Comparison of ENCODE assay signal across 8 cellular contexts in genomic region chr22:41621911-41622179, GRCh38. TPM values are rescaled to one million over a fixed set of nuclear protein-coding genes. Genes with fewer than 3 reads are reported as not detected.
A peak's percentile ranks its signal among the peaks of the same experiment; 100 is the strongest.
DNase-seq lines count a peak whose midpoint lies in the region; ATAC-seq, FAIRE-seq and TF ChIP-seq lines count a peak whose summit lies in the region.

No MANE protein-coding gene starts in this region.

- TF ChIP-seq CTCF in astrocyte (IDR thresholded peaks at IDR 0.05; ENCODE audit: insufficient read depth, low read depth, low read length) (no peak), liver (IDR thresholded peaks at IDR 0.05; ENCODE audit: low read depth, low read length, missing input control) (no peak)

- H3K4me1 ChIP-seq in astrocyte (ENCODE audit: insufficient read depth, low read length) = peaks cover 15% of the 10 kb centered on the region
- H3K4me1 ChIP-seq in liver (ENCODE audit: control insufficient read depth in 4 of 4, insufficient read depth in 4 of 4, low read length in 3 of 4) = peaks cover 2 to 29% (median 15%) of the 10 kb centered on the region in 4 donors
- peaks cover 12% of the 10 kb centered on the region for H3K4me1 ChIP-seq in thymus (ENCODE audit: control insufficient read depth, insufficient read depth, low read length)

- no peaks in the 10 kb centered on the region for H3K27me3 Mint-ChIP-seq in activated CD8-positive, alpha-beta memory T cell treated with anti-CD3 and anti-CD28 coated beads, Interleukin-2, amount 10 ng/mL, durations not matched to agents 7 days and 5 days
- H3K27me3 Mint-ChIP-seq in astrocyte (ENCODE audit: low read depth, unreplicated experiment) = no peaks in the 10 kb centered on the region

- no peak for TF ChIP-seq RAD21 in liver (IDR thresholded peaks at IDR 0.05)

- DNase-seq in activated CD8-positive, alpha-beta memory T cell treated with anti-CD3 and anti-CD28 coated beads, Interleukin-2, amount 10 ng/mL, durations not matched to agents 7 days and 5 days = no peak
- DNase-seq in activated CD8-positive, alpha-beta memory T cell treated with anti-CD3 and anti-CD28 coated beads, Interleukin-2, amount 50 U/mL, for 4 hours = no peak
- DNase-seq in astrocyte (ENCODE audit: low read depth) (no peak), RPMI8226 (no peak)

- H3K36me3 Mint-ChIP-seq in activated CD8-positive, alpha-beta memory T cell treated with anti-CD3 and anti-CD28 coated beads, Interleukin-2, amount 10 ng/mL, durations not matched to agents 7 days and 5 days = peaks cover 27% of the 10 kb centered on the region
- H3K36me3 Mint-ChIP-seq in astrocyte (ENCODE audit: low read depth, unreplicated experiment) = peaks cover 4% of the 10 kb centered on the region

- H2AFZ ChIP-seq in astrocyte (ENCODE audit: low read depth, low read length) = peak overlapping the region; percentile 96

- H3K36me3 ChIP-seq in astrocyte (ENCODE audit: insufficient read depth, low read length) = peaks cover 9% of the 10 kb centered on the region
- peaks cover 0 to 16% (median 5%) of the 10 kb centered on the region in 4 donors for H3K36me3 ChIP-seq in liver (ENCODE audit: control insufficient read depth in 4 of 4, insufficient read depth in 3 of 4, low read depth in 1 of 4, low read length in 3 of 4)
- H3K36me3 ChIP-seq in thymus (ENCODE audit: control insufficient read depth, insufficient read depth) = peaks cover 28% of the 10 kb centered on the region

- H3K4me1 Mint-ChIP-seq in activated CD8-positive, alpha-beta memory T cell treated with anti-CD3 and anti-CD28 coated beads, Interleukin-2, amount 10 ng/mL, durations not matched to agents 7 days and 5 days = peaks cover 42% of the 10 kb centered on the region
- H3K4me1 Mint-ChIP-seq in astrocyte (ENCODE audit: low read depth, unreplicated experiment) = peaks cover 5% of the 10 kb centered on the region

- 4% methylated on average over 8 of the region's 8 CpGs for WGBS in liver
- WGBS in thymus = 8% methylated on average over 8 of the region's 8 CpGs

- FAIRE-seq in astrocyte (lab: Jason Lieb, UNC) = no peak

- H3K4me3 ChIP-seq in astrocyte (ENCODE audit: insufficient read depth, low read depth, low read length) = peak overlapping the region; percentile 96
- peak overlapping the region; percentile 72 to 97 (median 79) for H3K4me3 ChIP-seq in liver (ENCODE audit: low read depth in 1 of 3, low read length in 3 of 3)
- H3K4me3 ChIP-seq in thymus (ENCODE audit: low read length) = peak overlapping the region; percentile 78

- peak overlapping the region; percentile 91 for H3K4me2 ChIP-seq in astrocyte (ENCODE audit: low read length)

- CTCF ChIA-PET in activated CD8-positive, alpha-beta memory T cell treated with anti-CD3 and anti-CD28 coated beads, Interleukin-2, amount 10 ng/mL, durations not matched to agents 7 days and 5 days (lab: Charles Lee) = interaction anchor here (1.2 to 3.7 kb wide), 3 partner anchors 32 to 75 kb away, joined by 3 to 24 read pairs (median 4); no protein-coding TSS in a partner anchor

- H3K9me3 Mint-ChIP-seq in activated CD8-positive, alpha-beta memory T cell treated with anti-CD3 and anti-CD28 coated beads, Interleukin-2, amount 10 ng/mL, durations not matched to agents 7 days and 5 days (ENCODE audit: low read depth) = no peaks in the 10 kb centered on the region
- no peaks in the 10 kb centered on the region for H3K9me3 Mint-ChIP-seq in astrocyte (ENCODE audit: unreplicated experiment)

- no peak for ATAC-seq in activated CD8-positive, alpha-beta memory T cell treated with anti-CD3 and anti-CD28 coated beads, Interleukin-2, amount 10 ng/mL, durations not matched to agents 7 days and 5 days
- ATAC-seq in GM21447 (IDR thresholded peaks at IDR 0.05; ENCODE audit: unreplicated experiment) (no peak), HG03159 (IDR thresholded peaks at IDR 0.05; ENCODE audit: unreplicated experiment) (no peak)

- peaks cover 77% of the 10 kb centered on the region for H3K79me2 ChIP-seq in astrocyte (ENCODE audit: insufficient read depth, low read length)

- peak overlapping the region; percentile 98 for H3K9ac ChIP-seq in astrocyte (ENCODE audit: low read length)
- peak overlapping the region; percentile 78 to 79 for H3K9ac ChIP-seq in liver (ENCODE audit: low read depth in 1 of 2, low read length in 2 of 2)

- H3K27ac ChIP-seq in astrocyte (ENCODE audit: low read depth, low read length) = peak overlapping the region; percentile 98
- peak overlapping the region; percentile 96 to 100 for H3K27ac ChIP-seq in liver (ENCODE audit: low read depth in 1 of 2, low read length in 2 of 2)
- no peak overlapping the region for H3K27ac ChIP-seq in thymus (ENCODE audit: low read depth)

- H3K4me3 Mint-ChIP-seq in activated CD8-positive, alpha-beta memory T cell treated with anti-CD3 and anti-CD28 coated beads, Interleukin-2, amount 10 ng/mL, durations not matched to agents 7 days and 5 days = peak overlapping the region; percentile 96
- peak overlapping the region; percentile 99 for H3K4me3 Mint-ChIP-seq in astrocyte (ENCODE audit: unreplicated experiment)

- H4K20me1 ChIP-seq in astrocyte (ENCODE audit: insufficient read depth, low read length) = peaks cover 29% of the 10 kb centered on the region

- peak overlapping the region; percentile 97 for H3K27ac Mint-ChIP-seq in activated CD8-positive, alpha-beta memory T cell treated with anti-CD3 and anti-CD28 coated beads, Interleukin-2, amount 10 ng/mL, durations not matched to agents 7 days and 5 days
- H3K27ac Mint-ChIP-seq in astrocyte (ENCODE audit: unreplicated experiment) = peak overlapping the region; percentile 96

- H3K27me3 ChIP-seq in astrocyte (ENCODE audit: insufficient read depth, low read length) = no peaks in the 10 kb centered on the region
- H3K27me3 ChIP-seq in liver (ENCODE audit: control insufficient read depth in 4 of 4, insufficient read depth in 4 of 4, low read length in 3 of 4) = no peaks in the 10 kb centered on the region
- no peaks in the 10 kb centered on the region for H3K27me3 ChIP-seq in thymus (ENCODE audit: control insufficient read depth, insufficient read depth)

- H3K9me3 ChIP-seq in astrocyte (ENCODE audit: insufficient read depth, low read depth, low read length) (no peaks in the 10 kb centered on the region), liver (ENCODE audit: control insufficient read depth in 4 of 4, low read length in 3 of 4) (no peaks in the 10 kb centered on the region), thymus (ENCODE audit: control insufficient read depth) (no peaks in the 10 kb centered on the region)

TF ChIP-seq in liver, 16 proteins besides CTCF, POLR2A, EP300 and RAD21:
- TF ChIP-seq FOXA1 (IDR thresholded peaks at IDR 0.05) = no peak

RNA-seq across cellular contexts. Expression of gene XRCC6, which starts 0.8 kb away (rescaled TPM):
- 100 to 1,000 TPM; 274 to 359 TPM for total RNA-seq in activated CD8-positive, alpha-beta memory T cell treated with anti-CD3 and anti-CD28 coated beads, Interleukin-2, amount 10 ng/mL, durations not matched to agents 7 days and 5 days
- total RNA-seq in astrocyte = 221 and 232 TPM in 2 replicates
- total RNA-seq in liver = 100 to 1,000 TPM; 104 to 148 TPM
- 10 to 100 TPM; 81.8 to 87.9 TPM for polyA plus RNA-seq in liver
- polyA plus RNA-seq in thymus = 126 TPM

RNA-seq across cellular contexts. Expression of gene DESI1, which starts 1.0 kb away (rescaled TPM):
- total RNA-seq in activated CD8-positive, alpha-beta memory T cell treated with anti-CD3 and anti-CD28 coated beads, Interleukin-2, amount 10 ng/mL, durations not matched to agents 7 days and 5 days = 10 to 100 TPM; 52.7 to 64.9 TPM
- total RNA-seq in astrocyte = 48.2 and 48.3 TPM in 2 replicates
- 10 to 100 TPM; 16.4 to 46.9 TPM for total RNA-seq in liver
- 100 to 1,000 TPM in 1 of 2 donors, 10 to 100 TPM in 1; 34.3 to 102 TPM for polyA plus RNA-seq in liver
- 14.6 TPM for polyA plus RNA-seq in thymus

RNA-seq across cellular contexts. Expression of gene PMM1, which starts 32.2 kb away (rescaled TPM):
- 10 to 100 TPM; 40.4 to 50.0 TPM for total RNA-seq in activated CD8-positive, alpha-beta memory T cell treated with anti-CD3 and anti-CD28 coated beads, Interleukin-2, amount 10 ng/mL, durations not matched to agents 7 days and 5 days
- total RNA-seq in astrocyte (39.4 and 42.3 TPM in 2 replicates), liver (10 to 100 TPM; 24.9 to 30.1 TPM)
- polyA plus RNA-seq in liver (10 to 100 TPM; 35.1 to 50.2 TPM), thymus (51.1 TPM)
